ENCODE assay signal across 17 cellular contexts in genomic region chr19:48117515-48118330, GRCh38. TPM values are rescaled to one million over a fixed set of nuclear protein-coding genes. Genes with fewer than 3 reads are reported as not detected.
DNase-seq lines count a peak whose midpoint lies in the region; ATAC-seq and TF ChIP-seq lines count a peak whose summit lies in the region.
"Had no signal": no experiment of that assay in that cellular context is flagged by ENCODE, and none has a peak within 500 bp of the region (broad histone marks: within the 10 kb centered on the region; RNA-seq: fewer than 3 reads in every experiment).

No MANE protein-coding gene starts in this region.

- in situ Hi-C loops in brain microvascular endothelial cell (cut with HindIII; ENCODE audit: low pct_ligation_motif_present, low sequenced_read_pairs), result no loop called here

- peaks cover 37% of the 10 kb centered on the region for H3K36me3 Mint-ChIP-seq in activated CD4-positive, alpha-beta T cell treated with anti-CD3 and anti-CD28 coated beads, Interleukin-2, amount 10 ng/mL, durations not matched to agents 7 days and 5 days (ENCODE audit: low read depth)
- peaks cover 91% of the 10 kb centered on the region for H3K36me3 Mint-ChIP-seq in stimulated activated effector memory CD8-positive, alpha-beta T cell treated with anti-CD3 and anti-CD28 coated beads, Interleukin-12 subunit alpha, Interleukin-12 subunit beta, amount 100 ng/mL, for 72 hours

- no peak for DNase-seq in activated CD4-positive, alpha-beta T cell treated with anti-CD3 and anti-CD28 coated beads, Interleukin-2, amount 10 ng/mL, durations not matched to agents 7 days and 5 days
- no peak for DNase-seq in activated CD4-positive, alpha-beta T cell treated with anti-CD3 and anti-CD28 coated beads, Interleukin-2, amount 50 U/mL, for 48 hours
- DNase-seq in NB4 (ENCODE audit: low read depth) (peak; percentile 32), brain microvascular endothelial cell (no peak), RPMI8226 (no peak)
- DNase-seq in stimulated activated effector memory CD8-positive, alpha-beta T cell treated with anti-CD3 and anti-CD28 coated beads, Interleukin-12 subunit alpha, Interleukin-12 subunit beta, amount 100 ng/mL, for 72 hours (ENCODE audit: low spot score in 2 of 2), result peak in 1 of 2 donors; percentile 56
- no peak for DNase-seq in stimulated activated CD4-positive, alpha-beta T cell treated with anti-CD3 and anti-CD28 coated beads, Interleukin-2, amount 100 ng/mL, for 24 hours
- DNase-seq: DMS53, hippocampal formation, OCI-M1, ovary, tibial artery had no signal

- CTCF ChIA-PET in activated CD4-positive, alpha-beta T cell treated with anti-CD3 and anti-CD28 coated beads, Interleukin-2, amount 10 ng/mL, durations not matched to agents 7 days and 5 days (lab: Charles Lee), result interaction anchor here (1.1 to 3.0 kb wide), 2 partner anchors 10 kb away, joined by 3 to 13 read pairs; no protein-coding TSS in a partner anchor

- no peak overlapping the region for H3K27ac ChIP-seq in brain microvascular endothelial cell
- H3K27ac ChIP-seq: esophagus muscularis mucosa, HL-60, ovary, tibial artery had no signal

- ATAC-seq in stimulated activated effector memory CD8-positive, alpha-beta T cell treated with anti-CD3 and anti-CD28 coated beads, Interleukin-12 subunit alpha, Interleukin-12 subunit beta, amount 100 ng/mL, for 72 hours, result no peak
- no peak for ATAC-seq in HG02852 (IDR thresholded peaks at IDR 0.05; ENCODE audit: unreplicated experiment)

- H3K27ac Mint-ChIP-seq in activated CD4-positive, alpha-beta T cell treated with anti-CD3 and anti-CD28 coated beads, Interleukin-2, amount 10 ng/mL, durations not matched to agents 7 days and 5 days, result peak overlapping the region; percentile 92
- peak overlapping the region; percentile 88 for H3K27ac Mint-ChIP-seq in stimulated activated effector memory CD8-positive, alpha-beta T cell treated with anti-CD3 and anti-CD28 coated beads, Interleukin-12 subunit alpha, Interleukin-12 subunit beta, amount 100 ng/mL, for 72 hours

- peak; percentile 23 for TF ChIP-seq CTCF in NB4 (IDR thresholded peaks at IDR 0.05; ENCODE audit: low read depth, low read length)
- TF ChIP-seq CTCF in brain microvascular endothelial cell (IDR thresholded peaks at IDR 0.05; ENCODE audit: low read depth, low read length, missing control alignments), result peak; percentile 16

- no peaks in the 10 kb centered on the region for H3K9me3 Mint-ChIP-seq in activated CD4-positive, alpha-beta T cell treated with anti-CD3 and anti-CD28 coated beads, Interleukin-2, amount 10 ng/mL, durations not matched to agents 7 days and 5 days
- no peaks in the 10 kb centered on the region for H3K9me3 Mint-ChIP-seq in stimulated activated effector memory CD8-positive, alpha-beta T cell treated with anti-CD3 and anti-CD28 coated beads, Interleukin-12 subunit alpha, Interleukin-12 subunit beta, amount 100 ng/mL, for 72 hours

- POLR2A ChIA-PET in activated CD4-positive, alpha-beta T cell treated with anti-CD3 and anti-CD28 coated beads, Interleukin-2, amount 10 ng/mL, durations not matched to agents 7 days and 5 days (lab: Charles Lee), result no interaction called here

- H3K27me3 ChIP-seq in brain microvascular endothelial cell (replicated peaks), result no peaks in the 10 kb centered on the region
- H3K27me3 ChIP-seq: esophagus muscularis mucosa, ovary, tibial artery had no signal

- peaks cover 24% of the 10 kb centered on the region for H3K4me1 Mint-ChIP-seq in activated CD4-positive, alpha-beta T cell treated with anti-CD3 and anti-CD28 coated beads, Interleukin-2, amount 10 ng/mL, durations not matched to agents 7 days and 5 days
- peaks cover 24% of the 10 kb centered on the region for H3K4me1 Mint-ChIP-seq in stimulated activated effector memory CD8-positive, alpha-beta T cell treated with anti-CD3 and anti-CD28 coated beads, Interleukin-12 subunit alpha, Interleukin-12 subunit beta, amount 100 ng/mL, for 72 hours

- H3K4me3 ChIP-seq in NB4 (ENCODE audit: low read depth, low read length) (no peak overlapping the region), brain microvascular endothelial cell (ENCODE audit: low read depth, low read length) (no peak overlapping the region)
- H3K4me3 ChIP-seq: esophagus muscularis mucosa, lung, ovary, smooth muscle cell, tibial artery had no signal

- no peaks in the 10 kb centered on the region for H3K27me3 Mint-ChIP-seq in activated CD4-positive, alpha-beta T cell treated with anti-CD3 and anti-CD28 coated beads, Interleukin-2, amount 10 ng/mL, durations not matched to agents 7 days and 5 days

- H3K4me3 Mint-ChIP-seq in activated CD4-positive, alpha-beta T cell treated with anti-CD3 and anti-CD28 coated beads, Interleukin-2, amount 10 ng/mL, durations not matched to agents 7 days and 5 days, result no peak overlapping the region
- no peak overlapping the region for H3K4me3 Mint-ChIP-seq in stimulated activated effector memory CD8-positive, alpha-beta T cell treated with anti-CD3 and anti-CD28 coated beads, Interleukin-12 subunit alpha, Interleukin-12 subunit beta, amount 100 ng/mL, for 72 hours

- H3K36me3 ChIP-seq in brain microvascular endothelial cell (replicated peaks), result no peaks in the 10 kb centered on the region
- H3K36me3 ChIP-seq: ovary had no signal

- TF ChIP-seq POLR2A in NB4 (IDR thresholded peaks at IDR 0.05; ENCODE audit: extremely low read depth, insufficient read length), result no peak

RNA-seq across cellular contexts. Expression of gene PLA2G4C, which starts 7.1 kb away (rescaled TPM):
- 1 to 10 TPM; 4.3 to 5.3 TPM for total RNA-seq in activated CD4-positive, alpha-beta T cell treated with anti-CD3 and anti-CD28 coated beads, Interleukin-2, amount 10 ng/mL, durations not matched to agents 7 days and 5 days

RNA-seq across cellular contexts. Expression of gene LIG1, which starts 52.4 kb away (rescaled TPM):
- 100 to 1,000 TPM; 200 to 206 TPM for total RNA-seq in activated CD4-positive, alpha-beta T cell treated with anti-CD3 and anti-CD28 coated beads, Interleukin-2, amount 10 ng/mL, durations not matched to agents 7 days and 5 days

RNA-seq across cellular contexts. Expression of gene ZSWIM9, which starts 52.8 kb away (rescaled TPM):
- total RNA-seq in activated CD4-positive, alpha-beta T cell treated with anti-CD3 and anti-CD28 coated beads, Interleukin-2, amount 10 ng/mL, durations not matched to agents 7 days and 5 days, result 1 to 10 TPM; 6.9 to 9.3 TPM
